19 cellular contexts compared by ENCODE assay signal in genomic region chr2:241545113-241545512, GRCh38. TPM values are rescaled to one million over a fixed set of nuclear protein-coding genes. Genes with fewer than 3 reads are reported as not detected.
DNase-seq lines count a peak whose midpoint lies in the region; ATAC-seq and TF ChIP-seq lines count a peak whose summit lies in the region.
"Had no signal": no experiment of that assay in that cellular context is flagged by ENCODE, and none has a peak within 500 bp of the region (broad histone marks: within the 10 kb centered on the region; RNA-seq: fewer than 3 reads in every experiment).

No MANE protein-coding gene starts in this region.

- no peaks in the 10 kb centered on the region for H3K9me2 ChIP-seq in MM.1S (replicated peaks; ENCODE audit: insufficient read depth, low read length)

- peaks cover 31% of the 10 kb centered on the region for H3K27me3 Mint-ChIP-seq in activated naive CD4-positive, alpha-beta T cell treated with anti-CD3 and anti-CD28 coated beads, Interleukin-2, amount 10 ng/mL, durations not matched to agents 7 days and 5 days

- no peaks in the 10 kb centered on the region for H3K36me3 Mint-ChIP-seq in activated naive CD4-positive, alpha-beta T cell treated with anti-CD3 and anti-CD28 coated beads, Interleukin-2, amount 10 ng/mL, durations not matched to agents 7 days and 5 days

- no peaks in the 10 kb centered on the region for H3K9me3 ChIP-seq in MM.1S (replicated peaks; ENCODE audit: insufficient read depth, low read length)
- H3K9me3 ChIP-seq: ascending aorta, uterus had no signal

- no peak overlapping the region for H3K4me2 ChIP-seq in MM.1S (ENCODE audit: low read depth, low read length)

- H2AFZ ChIP-seq in MM.1S (ENCODE audit: low read length) = no peak overlapping the region

- no peak for TF ChIP-seq CTCF in choroid plexus epithelial cell (conservative IDR thresholded peaks at IDR 0.05; ENCODE audit: low read depth, low read length)
- no peak for TF ChIP-seq CTCF in MM.1S (IDR thresholded peaks at IDR 0.05; ENCODE audit: low read length)

- H3K4me3 ChIP-seq in choroid plexus epithelial cell (ENCODE audit: low read depth, low read length) (no peak overlapping the region), MM.1S (ENCODE audit: low read length) (no peak overlapping the region)
- H3K4me3 ChIP-seq: ascending aorta, uterus had no signal

- H3K79me2 ChIP-seq in MM.1S (ENCODE audit: low read length) = no peaks in the 10 kb centered on the region

- peak; percentile 86 for DNase-seq in EH (ENCODE audit: low read depth)
- peak; percentile 75 for DNase-seq in LHCN-M2 (ENCODE audit: low read depth)
- peak; percentile 76 for DNase-seq in choroid plexus epithelial cell (ENCODE audit: low read depth)
- peak; percentile 45 for DNase-seq in left kidney (ENCODE audit: low read depth, low spot score)
- no peak for DNase-seq in NCI-H510A (lab: John Stamatoyannopoulos, UW)
- no peak for DNase-seq in MM.1S
- DNase-seq in activated naive CD4-positive, alpha-beta T cell treated with anti-CD3 and anti-CD28 coated beads, Interleukin-2, amount 10 ng/mL, durations not matched to agents 7 days and 5 days = no peak
- DNase-seq: activated CD8-positive, alpha-beta memory T cell treated with anti-CD3 and anti-CD28 coated beads for 24 hours; activated effector memory CD4-positive, alpha-beta T cell treated with Interleukin-2 at 50 U/mL for 16 hours; C1 segment of cervical spinal cord; DND-41; effector CD8-positive, alpha-beta T cell; NCI-H146; uterus had no signal

- H3K4me1 Mint-ChIP-seq in activated naive CD4-positive, alpha-beta T cell treated with anti-CD3 and anti-CD28 coated beads, Interleukin-2, amount 10 ng/mL, durations not matched to agents 7 days and 5 days = peaks cover 3% of the 10 kb centered on the region

- no peak overlapping the region for H3K9ac ChIP-seq in MM.1S (ENCODE audit: low read length)

- no peak overlapping the region for H3K27ac ChIP-seq in MM.1S (ENCODE audit: low read length)
- H3K27ac ChIP-seq: ascending aorta, HL-60, uterus had no signal

- H3K4me3 Mint-ChIP-seq in activated naive CD4-positive, alpha-beta T cell treated with anti-CD3 and anti-CD28 coated beads, Interleukin-2, amount 10 ng/mL, durations not matched to agents 7 days and 5 days = no peak overlapping the region
- H3K4me3 Mint-ChIP-seq: stimulated activated naive CD8-positive, alpha-beta T cell treated with anti-CD3 and anti-CD28 coated beads, Interleukin-15, Interleukin-2, amounts not matched to agents 100 ng/mL and 50 ng/mL, for 24 hours had no signal

- CTCF ChIA-PET in activated naive CD4-positive, alpha-beta T cell treated with anti-CD3 and anti-CD28 coated beads, Interleukin-2, amount 10 ng/mL, durations not matched to agents 7 days and 5 days (lab: Charles Lee) = no interaction called here

- no peaks in the 10 kb centered on the region for H3F3A ChIP-seq in MM.1S (ENCODE audit: insufficient read depth, low read length)

- H3K27me3 ChIP-seq in MM.1S (replicated peaks; ENCODE audit: insufficient read depth, low read length) = peaks cover 36% of the 10 kb centered on the region
- H3K27me3 ChIP-seq: uterus had no signal

- H3K4me1 ChIP-seq in MM.1S (ENCODE audit: low read length) = no peaks in the 10 kb centered on the region

- no peaks in the 10 kb centered on the region for H4K20me1 ChIP-seq in MM.1S (ENCODE audit: insufficient read depth, low read length)

- ATAC-seq in HG03354 (IDR thresholded peaks at IDR 0.05; ENCODE audit: poor library complexity, severe bottlenecking, unreplicated experiment) = no peak
- ATAC-seq: SK-N-SH treated with all-trans-retinoic acid at 6 μM for 48 hours had no signal

- H3K36me3 ChIP-seq in MM.1S (replicated peaks; ENCODE audit: insufficient read depth, low read length) = no peaks in the 10 kb centered on the region
- H3K36me3 ChIP-seq: ascending aorta, uterus had no signal

- H3K27ac Mint-ChIP-seq in activated naive CD4-positive, alpha-beta T cell treated with anti-CD3 and anti-CD28 coated beads, Interleukin-2, amount 10 ng/mL, durations not matched to agents 7 days and 5 days = no peak overlapping the region
- H3K27ac Mint-ChIP-seq: stimulated activated naive CD8-positive, alpha-beta T cell treated with anti-CD3 and anti-CD28 coated beads, Interleukin-15, Interleukin-2, amounts not matched to agents 100 ng/mL and 50 ng/mL, for 24 hours had no signal

- no peaks in the 10 kb centered on the region for H3K9me3 Mint-ChIP-seq in activated naive CD4-positive, alpha-beta T cell treated with anti-CD3 and anti-CD28 coated beads, Interleukin-2, amount 10 ng/mL, durations not matched to agents 7 days and 5 days
- H3K9me3 Mint-ChIP-seq: stimulated activated naive CD8-positive, alpha-beta T cell treated with anti-CD3 and anti-CD28 coated beads, Interleukin-15, Interleukin-2, amounts not matched to agents 100 ng/mL and 50 ng/mL, for 24 hours had no signal

RNA-seq across cellular contexts. Expression of gene BOK, which starts 13.4 kb away (rescaled TPM):
- total RNA-seq in LHCN-M2 (2014; rRNA removed) = 67.3 and 69.6 TPM in 2 replicates
- 69.8 TPM for polyA plus RNA-seq in LHCN-M2 (2012)

RNA-seq across cellular contexts. Expression of gene STK25, which starts 36.7 kb away (rescaled TPM):
- 361 and 435 TPM in 2 replicates for total RNA-seq in LHCN-M2 (2014; rRNA removed)
- 227 TPM for polyA plus RNA-seq in LHCN-M2 (2012)

Comparison
In these comparisons a context has a peak if more than half of its experiments do, and no peak if none do; other contexts are left out.
1. DNase-seq: peak in EH (single experiment), LHCN-M2 (single experiment), choroid plexus epithelial cell (single experiment) and left kidney (single experiment); none in NCI-H510A (single experiment), MM.1S (single experiment) and activated naive CD4-positive, alpha-beta T cell treated with anti-CD3 and anti-CD28 coated beads, Interleukin-2, amount 10 ng/mL, durations not matched to agents 7 days and 5 days (single experiment).